Comparison of ENCODE assay signal across 11 cellular contexts in genomic region chr9:105690742-105691141, GRCh38. TPM values are rescaled to one million over a fixed set of nuclear protein-coding genes. Genes with fewer than 3 reads are reported as not detected.
DNase-seq lines count a peak whose midpoint lies in the region; ATAC-seq and TF ChIP-seq lines count a peak whose summit lies in the region.
"Had no signal": no experiment of that assay in that cellular context is flagged by ENCODE, and none has a peak within 500 bp of the region (broad histone marks: within the 10 kb centered on the region; RNA-seq: fewer than 3 reads in every experiment).

No MANE protein-coding gene starts in this region.

- H3K27ac ChIP-seq in left ventricle myocardium inferior (replicated peaks) (no peak overlapping the region), right cardiac atrium (ENCODE audit: low read length) (no peak overlapping the region), aorta (ENCODE audit: low read depth in 1 of 2, low read length in 2 of 2) (no peak overlapping the region)

- no peaks in the 10 kb centered on the region for H3K36me3 ChIP-seq in left ventricle myocardium inferior
- no peaks in the 10 kb centered on the region for H3K36me3 ChIP-seq in aorta (ENCODE audit: control insufficient read depth in 1 of 2, insufficient read depth in 2 of 2, low read length in 1 of 2)

- intact Hi-C loops in left ventricle myocardium inferior (cut with micrococcal nuclease): no loop called here
- intact Hi-C loops in right cardiac atrium (cut with DNase I): no loop called here
- intact Hi-C loops in aorta (cut with DNase I): loop anchor here in 1 of 2 donors (5.0 to 10.0 kb wide), 2 partner anchors 133 to 246 kb away; partner anchors contain the start of genes FKTN and FSD1L

- H3K4me1 ChIP-seq in left ventricle myocardium inferior (peaks cover 26% of the 10 kb centered on the region), right cardiac atrium (ENCODE audit: control insufficient read depth, insufficient read depth, low read length) (no peaks in the 10 kb centered on the region), aorta (ENCODE audit: control insufficient read depth in 1 of 2, insufficient read depth in 2 of 2, low read length in 2 of 2) (no peaks in the 10 kb centered on the region)

- TF ChIP-seq CTCF in left ventricle myocardium inferior (IDR thresholded peaks at IDR 0.05; ENCODE audit: borderline replicate concordance): peak; percentile 47
- peak; percentile 65 for TF ChIP-seq CTCF in fibroblast of mammary gland (conservative IDR thresholded peaks at IDR 0.05; ENCODE audit: control insufficient read depth, insufficient read depth, low read depth, low read length)

- H3K27me3 ChIP-seq in left ventricle myocardium inferior (ENCODE audit: low read depth) (peaks cover 22% of the 10 kb centered on the region), right cardiac atrium (ENCODE audit: control insufficient read depth, insufficient read depth) (no peaks in the 10 kb centered on the region), aorta (ENCODE audit: control insufficient read depth in 1 of 2, insufficient read depth in 2 of 2, low read length in 1 of 2) (no peaks in the 10 kb centered on the region)

- no peak for ATAC-seq in right cardiac atrium
- no peak for ATAC-seq in aorta (ENCODE audit: low FRiP score)

- H3K9me3 ChIP-seq in left ventricle myocardium inferior (replicated peaks): no peaks in the 10 kb centered on the region
- no peaks in the 10 kb centered on the region for H3K9me3 ChIP-seq in right cardiac atrium (ENCODE audit: control insufficient read depth, low read length)
- H3K9me3 ChIP-seq in aorta (ENCODE audit: control insufficient read depth, low read length): no peaks in the 10 kb centered on the region

- no peak overlapping the region for H3K4me3 ChIP-seq in left ventricle myocardium inferior
- no peak overlapping the region for H3K4me3 ChIP-seq in right cardiac atrium (ENCODE audit: low read length)
- no peak overlapping the region for H3K4me3 ChIP-seq in fibroblast of mammary gland (ENCODE audit: control insufficient read depth, low read depth, low read length)
- no peak overlapping the region for H3K4me3 ChIP-seq in aorta (ENCODE audit: low read length in 2 of 2)

- no peak for DNase-seq in left ventricle myocardium inferior
- DNase-seq in right cardiac atrium: no peak
- peak; percentile 29 for DNase-seq in RPMI7951 (ENCODE audit: low read depth)
- no peak for DNase-seq in fibroblast of mammary gland (ENCODE audit: low read depth)
- no peak for DNase-seq in NCI-H446 (lab: John Stamatoyannopoulos, UW)
- no peak for DNase-seq in aorta
- DNase-seq in UCSD-AML1 (lab: John Stamatoyannopoulos, UW; ENCODE audit: unreplicated experiment): no peak
- DNase-seq in NCI-H510A treated with DMSO at 0.1 percent for 48 hours (lab: John Stamatoyannopoulos, UW): no peak
- DNase-seq: DMS79 treated with DMSO at 0.1 percent for 48 hours, midbrain, T1000 had no signal

- 51% methylated on average over 2 of the region's 2 CpGs for WGBS in right cardiac atrium
- 34 to 40% methylated on average over 2 of the region's 2 CpGs for WGBS in aorta, 2 donors

RNA-seq across cellular contexts. Expression of gene TMEM38B, which starts 3.6 kb away (rescaled TPM):
- total RNA-seq in left ventricle myocardium inferior (63.2 TPM), right cardiac atrium (10 to 100 TPM; 54.6 to 88.9 (median 68.8) TPM), aorta (10 to 100 TPM in 1 of 2 donors, 1 to 10 TPM in 1; 9.8 to 10.5 TPM)
- polyA plus RNA-seq in right cardiac atrium (32.4 TPM), aorta (1 to 10 TPM; 3.9 to 4.2 TPM)
- 18.5 and 22.5 TPM in 2 replicates for total RNA-seq in RPMI7951 (2014; rRNA removed; shearing (Covaris generic))

RNA-seq across cellular contexts. Expression of gene TAL2, which starts 28.5 kb away (rescaled TPM):
- total RNA-seq in left ventricle myocardium inferior (not detected), right cardiac atrium (not detected), aorta (not detected)
- polyA plus RNA-seq in right cardiac atrium (0.16 TPM), aorta (not detected)
- not detected in 2 replicates for total RNA-seq in RPMI7951 (2014; rRNA removed; shearing (Covaris generic))
